ENCODE assay signal across 8 cellular contexts in the genomic region with DNA sequence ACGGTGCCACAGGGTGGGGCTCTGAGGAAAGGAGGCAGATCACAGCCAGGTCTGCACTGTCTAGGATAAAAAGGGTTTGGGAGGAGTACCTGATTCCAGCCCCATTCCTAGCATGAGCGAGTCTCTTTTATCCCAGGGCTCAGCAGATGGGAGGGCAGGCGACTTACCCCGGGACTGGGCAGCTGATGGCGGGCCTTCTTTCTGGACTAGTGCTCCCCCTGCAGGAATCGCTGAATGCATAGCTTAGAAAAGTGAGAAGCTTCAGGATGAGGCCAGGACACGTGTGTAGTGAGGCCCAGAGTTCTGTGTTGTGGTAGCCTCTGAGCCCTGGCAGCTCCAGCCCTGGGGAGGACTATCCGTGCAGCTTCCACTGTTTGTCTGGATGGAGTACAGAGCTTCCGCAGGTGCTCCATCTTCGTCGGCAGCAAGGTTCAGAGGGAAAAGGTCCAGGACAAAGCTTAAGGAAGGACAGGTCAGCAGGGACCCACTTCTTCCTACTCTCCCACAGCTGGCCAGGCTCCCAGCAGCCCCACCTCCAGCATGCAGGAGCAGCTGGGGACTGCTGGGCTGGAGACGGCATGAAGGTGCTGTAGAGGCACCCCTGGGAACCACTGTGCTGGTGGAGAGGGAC. TPM values are rescaled to one million over a fixed set of nuclear protein-coding genes. Genes with fewer than 3 reads are reported as not detected.
DNase-seq lines count a peak whose midpoint lies in the region; ATAC-seq and TF ChIP-seq lines count a peak whose summit lies in the region.

No MANE protein-coding gene starts in this region.

- H3K9me3 ChIP-seq in Panc1 (ENCODE audit: control insufficient read depth, insufficient read depth, low read depth, low read length), result no peaks in the 10 kb centered on the region

- ATAC-seq in Panc1 (peak; percentile 94), HG03432 (IDR thresholded peaks at IDR 0.05; ENCODE audit: unreplicated experiment) (no peak)
- peak; percentile 64 for ATAC-seq in stimulated activated naive CD8-positive, alpha-beta T cell treated with anti-CD3 and anti-CD28 coated beads, Interleukin-15, amount 100 ng/mL, for 72 hours

- no peak overlapping the region for H3K4me3 Mint-ChIP-seq in stimulated activated naive CD8-positive, alpha-beta T cell treated with anti-CD3 and anti-CD28 coated beads, Interleukin-15, amount 100 ng/mL, for 72 hours

- peak; percentile 71 for DNase-seq in EL
- DNase-seq in HuH-7.5 (ENCODE audit: low spot score), result peak; percentile 40
- DNase-seq in Panc1 (ENCODE audit: low read depth, low spot score), result peak; percentile 27
- DNase-seq in caudate nucleus (lab: John Stamatoyannopoulos, UW), result peak in 47 of 61 donors; percentile 9 to 65 (median 34)
- DNase-seq in kidney tubule cell (ENCODE audit: low spot score), result peak; percentile 73
- peak; percentile 3 to 21 for DNase-seq in stimulated activated naive CD8-positive, alpha-beta T cell treated with anti-CD3 and anti-CD28 coated beads, Interleukin-15, amount 100 ng/mL, for 72 hours
- DNase-seq in activated gamma-delta T cell treated with Interleukin-2 at 50 U/mL for 16 hours, result no peak

- POLR2A ChIA-PET in Panc1 (lab: Charles Lee), result no interaction called here

- BruUV-seq in Panc1 (replicated peaks; lab: Mats Ljungman, UMichigan), result no TSS peak

- no peak overlapping the region for H3K4me3 ChIP-seq in Panc1 (ENCODE audit: low read depth in 2 of 2, low read length in 2 of 2)

- intact Hi-C loops in Panc1 (cut with micrococcal nuclease; ENCODE audit: unreplicated experiment), result loop anchor here (10.0 kb wide), 1 partner anchor 104 kb away; no protein-coding TSS in a partner anchor

- H3K9me3 Mint-ChIP-seq in stimulated activated naive CD8-positive, alpha-beta T cell treated with anti-CD3 and anti-CD28 coated beads, Interleukin-15, amount 100 ng/mL, for 72 hours, result no peaks in the 10 kb centered on the region

- in situ Hi-C loops in Panc1 (cut with HindIII; ENCODE audit: low pct_unique_long_range_greater_than_20kb, low sequenced_read_pairs), result no loop called here

- 0 out of 2 replicates have a peak overlapping the region, but pooled peaks have one; percentile 29 for H3K27ac ChIP-seq in Panc1 (ENCODE audit: low read length)
- H3K27ac ChIP-seq in caudate nucleus (ENCODE audit: low read depth, low read length), result no peak overlapping the region

- H3K27me3 Mint-ChIP-seq in stimulated activated naive CD8-positive, alpha-beta T cell treated with anti-CD3 and anti-CD28 coated beads, Interleukin-15, amount 100 ng/mL, for 72 hours, result peaks cover 44% of the 10 kb centered on the region

- no peaks in the 10 kb centered on the region for H3K4me1 Mint-ChIP-seq in stimulated activated naive CD8-positive, alpha-beta T cell treated with anti-CD3 and anti-CD28 coated beads, Interleukin-15, amount 100 ng/mL, for 72 hours

- no peaks in the 10 kb centered on the region for H3K4me1 ChIP-seq in Panc1 (ENCODE audit: control insufficient read depth, insufficient read depth, low read length)

- no peaks in the 10 kb centered on the region for H3K27me3 ChIP-seq in Panc1 (ENCODE audit: control insufficient read depth, insufficient read depth, low read length)

- TF ChIP-seq CTCF in Panc1 (IDR thresholded peaks at IDR 0.05), result peak; percentile 87

- H3K36me3 ChIP-seq in Panc1 (ENCODE audit: control insufficient read depth, insufficient read depth, low read length), result no peaks in the 10 kb centered on the region

- peak overlapping the region in 1 of 2 donors; percentile 29 for H3K27ac Mint-ChIP-seq in stimulated activated naive CD8-positive, alpha-beta T cell treated with anti-CD3 and anti-CD28 coated beads, Interleukin-15, amount 100 ng/mL, for 72 hours

- CTCF ChIA-PET in Panc1 (lab: Charles Lee), result interaction anchor here (0.5 to 2.7 kb wide), 8 partner anchors 25 to 1159 kb away, joined by 3 to 32 read pairs (median 4); no protein-coding TSS in a partner anchor

RNA-seq across cellular contexts. Expression of gene COMMD9, which starts 30.4 kb away (rescaled TPM):
- total RNA-seq in Panc1 (2021; ENCODE audit: unreplicated experiment), result 41.8 TPM
- 41.6 TPM for polyA plus RNA-seq in Panc1 (2012; ENCODE audit: insufficient read length)

RNA-seq across cellular contexts. Expression of gene PRR5L, which starts 37.2 kb away (rescaled TPM):
- total RNA-seq in Panc1 (2021; ENCODE audit: unreplicated experiment), result 0.36 TPM
- 0.30 TPM for polyA plus RNA-seq in Panc1 (2012; ENCODE audit: insufficient read length)
